13 cellular contexts compared by ENCODE assay signal in genomic region chr13:93951153-93951552, GRCh38.
A peak's percentile ranks its signal among the peaks of the same experiment; 100 is the strongest.
DNase-seq lines count a peak whose midpoint lies in the region; ATAC-seq, FAIRE-seq and TF ChIP-seq lines count a peak whose summit lies in the region.
"Had no signal": no experiment of that assay in that cellular context is flagged by ENCODE, and none has a peak within 500 bp of the region (broad histone marks: within the 10 kb centered on the region; RNA-seq: fewer than 3 reads in every experiment).

No MANE protein-coding gene starts in this region.

- H3K4me3 ChIP-seq in HEK293 (ENCODE audit: low read depth, low read length) = no peak overlapping the region
- H3K4me3 ChIP-seq in SK-N-SH (ENCODE audit: low read depth in 2 of 2, low read length in 1 of 2) = no peak overlapping the region
- no peak overlapping the region for H3K4me3 ChIP-seq in kidney (ENCODE audit: low read length in 2 of 2)

- no peaks in the 10 kb centered on the region for H3K36me3 ChIP-seq in HEK293 (ENCODE audit: control insufficient read depth in 2 of 2, insufficient read depth in 1 of 2, low read length in 2 of 2)
- H3K36me3 ChIP-seq in SK-N-SH (replicated peaks in 1 of 2; ENCODE audit: control insufficient read depth in 1 of 2, insufficient read depth in 2 of 2, low read length in 1 of 2) = no peaks in the 10 kb centered on the region
- H3K36me3 ChIP-seq in kidney (ENCODE audit: control insufficient read depth in 1 of 2, insufficient read depth in 2 of 2, low read length in 2 of 2) = no peaks in the 10 kb centered on the region

- no peaks in the 10 kb centered on the region for H3F3A ChIP-seq in SK-N-SH (replicated peaks; ENCODE audit: insufficient read depth)

- no peak overlapping the region for H3K27ac Mint-ChIP-seq in activated T-helper 1 cell treated with anti-CD3 and anti-CD28 coated beads, Interleukin-12 subunit alpha, Interleukin-12 subunit beta, Interleukin-2, Interleukin-4 antibody, amounts not matched to agents 30 ng/mL and 10 ng/mL and 1 ng/mL, durations not matched to agents 14 hours and 24 hours and 36 hours
- H3K27ac Mint-ChIP-seq: activated CD4-positive, alpha-beta memory T cell treated with anti-CD3 and anti-CD28 coated beads, Interleukin-2, amount 10 ng/mL, durations not matched to agents 7 days and 5 days had no signal

- H3K36me3 Mint-ChIP-seq in activated T-helper 1 cell treated with anti-CD3 and anti-CD28 coated beads, Interleukin-12 subunit alpha, Interleukin-12 subunit beta, Interleukin-2, Interleukin-4 antibody, amounts not matched to agents 30 ng/mL and 10 ng/mL and 1 ng/mL, durations not matched to agents 14 hours and 24 hours and 36 hours (ENCODE audit: low read depth) = no peaks in the 10 kb centered on the region

- H3K27me3 ChIP-seq in SK-N-SH (ENCODE audit: insufficient read depth) = no peaks in the 10 kb centered on the region

- CTCF ChIA-PET in HEK293 (lab: Yijun Ruan, JAX) (no interaction called here), SK-N-SH (lab: Yijun Ruan, JAX) (no interaction called here)

- no peaks in the 10 kb centered on the region for H4K20me1 ChIP-seq in SK-N-SH (ENCODE audit: insufficient read depth)

- H3K4me2 ChIP-seq in SK-N-SH = no peak overlapping the region

- H3K4me1 ChIP-seq in HEK293 (ENCODE audit: control insufficient read depth, insufficient read depth, low read length) (no peaks in the 10 kb centered on the region), SK-N-SH (ENCODE audit: control insufficient read depth in 1 of 2, insufficient read depth in 2 of 2, low read depth in 1 of 2, low read length in 1 of 2) (peaks cover 6 to 18% of the 10 kb centered on the region in 2 experiments; a peak in 3 of 4 replicates), kidney (ENCODE audit: control insufficient read depth in 1 of 2, insufficient read depth in 1 of 2, low read depth in 1 of 2, low read length in 2 of 2) (no peaks in the 10 kb centered on the region)

- no peaks in the 10 kb centered on the region for H3K27me3 Mint-ChIP-seq in activated T-helper 1 cell treated with anti-CD3 and anti-CD28 coated beads, Interleukin-12 subunit alpha, Interleukin-12 subunit beta, Interleukin-2, Interleukin-4 antibody, amounts not matched to agents 30 ng/mL and 10 ng/mL and 1 ng/mL, durations not matched to agents 14 hours and 24 hours and 36 hours (ENCODE audit: insufficient read depth)
- H3K27me3 Mint-ChIP-seq: activated CD4-positive, alpha-beta memory T cell treated with anti-CD3 and anti-CD28 coated beads, Interleukin-2, amount 10 ng/mL, durations not matched to agents 7 days and 5 days had no signal

- no peak for FAIRE-seq in kidney (lab: Jason Lieb, UNC)

- DNase-seq in SK-N-SH = no peak
- no peak for DNase-seq in kidney
- no peak for DNase-seq in activated T-helper 1 cell treated with anti-CD3 and anti-CD28 coated beads, Interleukin-12 subunit alpha, Interleukin-12 subunit beta, Interleukin-2, Interleukin-4 antibody, amounts not matched to agents 30 ng/mL and 10 ng/mL and 1 ng/mL, durations not matched to agents 14 hours and 24 hours and 36 hours (ENCODE audit: low spot score)
- DNase-seq: activated CD4-positive, alpha-beta memory T cell treated with anti-CD3 and anti-CD28 coated beads, Interleukin-2, amount 10 ng/mL, durations not matched to agents 7 days and 5 days; activated naive CD4-positive, alpha-beta T cell treated with anti-CD3 and anti-CD28 coated beads, Interleukin-2, amount 50 U/mL, for 16 hours; dermis blood vessel endothelial cell; KG1; stimulated activated CD4-positive, alpha-beta T cell treated with anti-CD3 and anti-CD28 coated beads, Interleukin-2, amount 100 ng/mL, for 48 hours; T-helper 2 cell had no signal

- H3K9me2 ChIP-seq in SK-N-SH = no peaks in the 10 kb centered on the region

- no peak overlapping the region for H3K4me3 Mint-ChIP-seq in activated T-helper 1 cell treated with anti-CD3 and anti-CD28 coated beads, Interleukin-12 subunit alpha, Interleukin-12 subunit beta, Interleukin-2, Interleukin-4 antibody, amounts not matched to agents 30 ng/mL and 10 ng/mL and 1 ng/mL, durations not matched to agents 14 hours and 24 hours and 36 hours
- H3K4me3 Mint-ChIP-seq: activated CD4-positive, alpha-beta memory T cell treated with anti-CD3 and anti-CD28 coated beads, Interleukin-2, amount 10 ng/mL, durations not matched to agents 7 days and 5 days had no signal

- H3K9me3 ChIP-seq in HEK293 (ENCODE audit: control insufficient read depth, insufficient read depth, low read depth, low read length) (no peaks in the 10 kb centered on the region), SK-N-SH (no peaks in the 10 kb centered on the region), kidney (ENCODE audit: control insufficient read depth in 1 of 2, low read length in 2 of 2) (no peaks in the 10 kb centered on the region)

- TF ChIP-seq RAD21 in SK-N-SH (IDR thresholded peaks at IDR 0.05; ENCODE audit: low read length) = peak; percentile 47

- TF ChIP-seq EP300 in SK-N-SH (IDR thresholded peaks at IDR 0.05; ENCODE audit: borderline replicate concordance in 1 of 2, low read depth in 1 of 2, low read length in 1 of 2) = no peak

- H3K9ac ChIP-seq in SK-N-SH (no peak overlapping the region), kidney (ENCODE audit: low read length in 2 of 2) (no peak overlapping the region)

- TF ChIP-seq CTCF in C4-2B (conservative IDR thresholded peaks at IDR 0.05) (peak; percentile 53), HEK293 (tag by site-specific recombination; IDR thresholded peaks at IDR 0.05) (no peak), SK-N-SH (IDR thresholded peaks at IDR 0.05) (peak; percentile 38), kidney (IDR thresholded peaks at IDR 0.05; ENCODE audit: borderline replicate concordance, extremely low read depth, insufficient read depth) (peak; percentile 12)

- H3K4me1 Mint-ChIP-seq in activated T-helper 1 cell treated with anti-CD3 and anti-CD28 coated beads, Interleukin-12 subunit alpha, Interleukin-12 subunit beta, Interleukin-2, Interleukin-4 antibody, amounts not matched to agents 30 ng/mL and 10 ng/mL and 1 ng/mL, durations not matched to agents 14 hours and 24 hours and 36 hours (ENCODE audit: low read depth) = no peaks in the 10 kb centered on the region
- H3K4me1 Mint-ChIP-seq: activated CD4-positive, alpha-beta memory T cell treated with anti-CD3 and anti-CD28 coated beads, Interleukin-2, amount 10 ng/mL, durations not matched to agents 7 days and 5 days had no signal

- no peaks in the 10 kb centered on the region for H3K9me3 Mint-ChIP-seq in activated T-helper 1 cell treated with anti-CD3 and anti-CD28 coated beads, Interleukin-12 subunit alpha, Interleukin-12 subunit beta, Interleukin-2, Interleukin-4 antibody, amounts not matched to agents 30 ng/mL and 10 ng/mL and 1 ng/mL, durations not matched to agents 14 hours and 24 hours and 36 hours
- H3K9me3 Mint-ChIP-seq: activated CD4-positive, alpha-beta memory T cell treated with anti-CD3 and anti-CD28 coated beads, Interleukin-2, amount 10 ng/mL, durations not matched to agents 7 days and 5 days had no signal

- intact Hi-C loops in kidney (cut with DNase I) = no loop called here
- intact Hi-C loops in activated T-helper 1 cell treated with anti-CD3 and anti-CD28 coated beads, Interleukin-12 subunit alpha, Interleukin-12 subunit beta, Interleukin-2, Interleukin-4 antibody, amounts not matched to agents 30 ng/mL and 10 ng/mL and 1 ng/mL, durations not matched to agents 14 hours and 24 hours and 36 hours (cut with micrococcal nuclease) = no loop called here

- H3K79me2 ChIP-seq in SK-N-SH (ENCODE audit: insufficient read depth) = no peaks in the 10 kb centered on the region

- H3K27ac ChIP-seq in C4-2B (no peak overlapping the region), HEK293 (ENCODE audit: extremely low read depth, low read depth, low read length) (no peak overlapping the region), SK-N-SH (ENCODE audit: low read depth in 2 of 2, low read length in 1 of 2) (peak overlapping the region in 1 of 2 experiments; percentile 16; a peak in 1 of 4 replicates), kidney (ENCODE audit: low read depth in 2 of 2, low read length in 2 of 2) (no peak overlapping the region)

- ATAC-seq in GM18858 (IDR thresholded peaks at IDR 0.05; ENCODE audit: unreplicated experiment) = no peak
- ATAC-seq in HG02981 (IDR thresholded peaks at IDR 0.05; ENCODE audit: unreplicated experiment) = no peak

- POLR2A ChIA-PET in HEK293 (lab: Yijun Ruan, JAX) (no interaction called here), SK-N-SH (lab: Yijun Ruan, JAX) (no interaction called here)

- H2AFZ ChIP-seq in SK-N-SH (ENCODE audit: low read depth) = no peak overlapping the region

TF ChIP-seq in HEK293, 187 proteins besides CTCF, POLR2A, EP300 and RAD21:
- TF ChIP-seq ZNF184 (tag by site-specific recombination; IDR thresholded peaks at IDR 0.05) (no peak), BCL6B (tag by site-specific recombination; IDR thresholded peaks at IDR 0.05) (peak; percentile 67; the same call in 1 of the 2 replicates)

TF ChIP-seq in SK-N-SH, 30 proteins besides CTCF, POLR2A, EP300 and RAD21 (continues in another document):
- TF ChIP-seq ZBTB33 (IDR thresholded peaks at IDR 0.05; ENCODE audit: borderline replicate concordance, low read depth) (no peak), SMC3 (IDR thresholded peaks at IDR 0.05; ENCODE audit: low read depth, low read length) (peak; percentile 24), CHD2 (IDR thresholded peaks at IDR 0.05; ENCODE audit: low read length, partially characterized antibody) (no peak), PBX3 (IDR thresholded peaks at IDR 0.05) (no peak)
